ENCODE assay signal across 8 cellular contexts in the genomic region with DNA sequence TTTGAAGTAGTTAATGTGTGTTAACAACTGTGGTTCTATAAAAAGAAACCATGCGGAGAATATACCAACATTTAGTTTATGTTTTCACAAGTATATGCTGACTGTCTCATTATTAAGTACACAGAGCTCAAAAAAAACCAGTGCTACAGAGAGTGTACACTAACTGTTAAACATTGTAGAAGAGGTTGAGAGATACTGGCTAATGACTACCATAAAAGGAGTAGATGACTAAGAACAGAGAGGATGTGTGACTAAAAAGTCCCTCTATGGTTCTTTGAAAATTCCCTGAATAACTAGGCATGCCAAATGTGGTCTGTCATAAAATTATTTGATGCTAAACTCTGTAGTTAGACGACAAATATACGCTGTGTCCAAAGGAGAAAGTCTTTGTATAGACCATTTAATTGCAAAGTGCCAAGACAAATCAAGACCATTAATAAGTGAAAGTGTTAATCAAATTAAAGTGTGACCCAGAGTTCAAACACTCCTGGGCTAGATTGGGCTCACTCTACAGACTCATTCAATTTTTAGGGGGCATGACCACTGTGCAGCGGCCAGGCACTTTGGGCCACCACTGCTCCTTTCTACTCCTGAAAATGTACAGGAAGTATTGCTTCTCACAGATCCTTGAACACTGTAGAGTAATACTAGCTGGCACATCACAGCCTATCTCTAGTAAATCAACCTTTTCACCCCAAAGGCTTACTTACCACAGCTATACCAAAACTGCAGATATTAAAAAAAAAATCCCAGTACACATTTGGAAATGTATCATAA. TPM values are rescaled to one million over a fixed set of nuclear protein-coding genes. Genes with fewer than 3 reads are reported as not detected.
DNase-seq lines count a peak whose midpoint lies in the region; ATAC-seq, FAIRE-seq and TF ChIP-seq lines count a peak whose summit lies in the region.

No MANE protein-coding gene starts in this region.

- H3K9me3 ChIP-seq in keratinocyte (ENCODE audit: control insufficient read depth, low read depth, low read length): no peaks in the 10 kb centered on the region
- no peaks in the 10 kb centered on the region for H3K9me3 ChIP-seq in vagina

- ATAC-seq in HG02852 (IDR thresholded peaks at IDR 0.05; ENCODE audit: unreplicated experiment) (peak; percentile 91), SK-N-SH treated with all-trans-retinoic acid at 6 μM for 48 hours (peak; percentile 96)

- intact Hi-C loops in vagina (cut with DNase I): no loop called here

- peaks cover 48% of the 10 kb centered on the region for H3K4me1 Mint-ChIP-seq in activated naive CD4-positive, alpha-beta T cell treated with anti-CD3 and anti-CD28 coated beads, Interleukin-2, amount 10 ng/mL, durations not matched to agents 7 days and 5 days

- DNase-seq in activated naive CD4-positive, alpha-beta T cell treated with anti-CD3 and anti-CD28 coated beads, Interleukin-2, amount 10 ng/mL, durations not matched to agents 7 days and 5 days: no peak
- DNase-seq in activated naive CD4-positive, alpha-beta T cell treated with Interleukin-2 at 50 U/mL for 16 hours: no peak
- DNase-seq in keratinocyte (ENCODE audit: low read depth, low spot score) (peak; percentile 7), iPS-NIHi7 (ENCODE audit: extremely low spot score) (no peak), SKM-1 (lab: John Stamatoyannopoulos, UW; ENCODE audit: unreplicated experiment) (no peak), vagina (ENCODE audit: extremely low spot score in 2 of 2) (no peak)

- H3K27me3 ChIP-seq in keratinocyte (ENCODE audit: control insufficient read depth, extremely low read depth, insufficient read depth, low read length): no peaks in the 10 kb centered on the region
- H3K27me3 ChIP-seq in vagina: no peaks in the 10 kb centered on the region

- FAIRE-seq in keratinocyte (lab: Jason Lieb, UNC): peak; percentile 68

- H3K4me1 ChIP-seq in keratinocyte (ENCODE audit: control insufficient read depth, extremely low read depth, insufficient read depth, low read length) (peaks cover 8% of the 10 kb centered on the region), vagina (no peaks in the 10 kb centered on the region)

- no peaks in the 10 kb centered on the region for H4K20me1 ChIP-seq in keratinocyte (ENCODE audit: control insufficient read depth, extremely low read depth, insufficient read depth, low read length)

- peaks cover 0 to 1% of the 10 kb centered on the region in 2 experiments for H3K36me3 ChIP-seq in keratinocyte (ENCODE audit: control insufficient read depth in 2 of 2, extremely low read depth in 1 of 2, insufficient read depth in 2 of 2, low read length in 2 of 2)
- no peaks in the 10 kb centered on the region for H3K36me3 ChIP-seq in vagina

- no peak for TF ChIP-seq POLR2A in vagina (IDR thresholded peaks at IDR 0.05)

- no peak overlapping the region for H2AFZ ChIP-seq in keratinocyte (ENCODE audit: control insufficient read depth, low read length)

- CTCF ChIA-PET in activated naive CD4-positive, alpha-beta T cell treated with anti-CD3 and anti-CD28 coated beads, Interleukin-2, amount 10 ng/mL, durations not matched to agents 7 days and 5 days (lab: Charles Lee): interaction anchor here (0.6 to 1.0 kb wide), 2 partner anchors 44 to 137 kb away, joined by 3 read pairs; no protein-coding TSS in a partner anchor

- no peak overlapping the region for H3K4me3 ChIP-seq in keratinocyte (ENCODE audit: control insufficient read depth in 2 of 3, extremely low read depth in 1 of 3, insufficient read depth in 2 of 3, low read depth in 1 of 3, low read length in 3 of 3)
- H3K4me3 ChIP-seq in vagina: no peak overlapping the region

- no peak overlapping the region for H3K9ac ChIP-seq in keratinocyte (ENCODE audit: control insufficient read depth, extremely low read depth, insufficient read depth, low read length)

- peaks cover 2% of the 10 kb centered on the region for H3K36me3 Mint-ChIP-seq in activated naive CD4-positive, alpha-beta T cell treated with anti-CD3 and anti-CD28 coated beads, Interleukin-2, amount 10 ng/mL, durations not matched to agents 7 days and 5 days

- no peak overlapping the region for H3K4me2 ChIP-seq in keratinocyte (ENCODE audit: control insufficient read depth, extremely low read depth, insufficient read depth, low read depth, low read length)

- dilution Hi-C loops in keratinocyte (cut with MboI; ENCODE audit: extremely low pct_ligation_motif_present, low sequenced_read_pairs): no loop called here

- no peaks in the 10 kb centered on the region for H3K79me2 ChIP-seq in keratinocyte (ENCODE audit: control insufficient read depth, insufficient read depth, low read length)

- peaks cover 5% of the 10 kb centered on the region for H3K9me3 Mint-ChIP-seq in activated naive CD4-positive, alpha-beta T cell treated with anti-CD3 and anti-CD28 coated beads, Interleukin-2, amount 10 ng/mL, durations not matched to agents 7 days and 5 days

- H3K27ac ChIP-seq in keratinocyte (ENCODE audit: control insufficient read depth, insufficient read depth, low read length) (peak overlapping the region; percentile 44), vagina (no peak overlapping the region)

- no peaks in the 10 kb centered on the region for H3K27me3 Mint-ChIP-seq in activated naive CD4-positive, alpha-beta T cell treated with anti-CD3 and anti-CD28 coated beads, Interleukin-2, amount 10 ng/mL, durations not matched to agents 7 days and 5 days

- peak overlapping the region; percentile 20 for H3K27ac Mint-ChIP-seq in activated naive CD4-positive, alpha-beta T cell treated with anti-CD3 and anti-CD28 coated beads, Interleukin-2, amount 10 ng/mL, durations not matched to agents 7 days and 5 days

- H3K9me1 ChIP-seq in keratinocyte (ENCODE audit: control insufficient read depth, extremely low read depth, insufficient read depth, low read length): no peaks in the 10 kb centered on the region

- no peak for TF ChIP-seq CTCF in keratinocyte (optimal IDR thresholded peaks at IDR 0.05 in 1 of 3, IDR thresholded peaks at IDR 0.05 in 1 of 3, conservative IDR thresholded peaks at IDR 0.05 in 1 of 3; ENCODE audit: extremely low read depth in 1 of 3, insufficient read depth in 2 of 3, low read length in 3 of 3)
- TF ChIP-seq CTCF in vagina (IDR thresholded peaks at IDR 0.05): no peak

- H3K4me3 Mint-ChIP-seq in activated naive CD4-positive, alpha-beta T cell treated with anti-CD3 and anti-CD28 coated beads, Interleukin-2, amount 10 ng/mL, durations not matched to agents 7 days and 5 days: no peak overlapping the region

TF ChIP-seq in SK-N-SH treated with all-trans-retinoic acid at 6 μM for 48 hours, 23 proteins besides CTCF, POLR2A, EP300 and RAD21:
- TF ChIP-seq, protein P1, sequence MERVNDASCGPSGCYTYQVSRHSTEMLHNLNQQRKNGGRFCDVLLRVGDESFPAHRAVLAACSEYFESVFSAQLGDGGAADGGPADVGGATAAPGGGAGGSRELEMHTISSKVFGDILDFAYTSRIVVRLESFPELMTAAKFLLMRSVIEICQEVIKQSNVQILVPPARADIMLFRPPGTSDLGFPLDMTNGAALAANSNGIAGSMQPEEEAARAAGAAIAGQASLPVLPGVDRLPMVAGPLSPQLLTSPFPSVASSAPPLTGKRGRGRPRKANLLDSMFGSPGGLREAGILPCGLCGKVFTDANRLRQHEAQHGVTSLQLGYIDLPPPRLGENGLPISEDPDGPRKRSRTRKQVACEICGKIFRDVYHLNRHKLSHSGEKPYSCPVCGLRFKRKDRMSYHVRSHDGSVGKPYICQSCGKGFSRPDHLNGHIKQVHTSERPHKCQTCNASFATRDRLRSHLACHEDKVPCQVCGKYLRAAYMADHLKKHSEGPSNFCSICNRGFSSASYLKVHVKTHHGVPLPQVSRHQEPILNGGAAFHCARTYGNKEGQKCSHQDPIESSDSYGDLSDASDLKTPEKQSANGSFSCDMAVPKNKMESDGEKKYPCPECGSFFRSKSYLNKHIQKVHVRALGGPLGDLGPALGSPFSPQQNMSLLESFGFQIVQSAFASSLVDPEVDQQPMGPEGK (CRISPR knock-in tag; IDR thresholded peaks at IDR 0.05; ENCODE audit: borderline replicate concordance): no peak
- TF ChIP-seq GLIS3 (CRISPR knock-in tag; IDR thresholded peaks at IDR 0.05): no peak
- TF ChIP-seq BACH2 (CRISPR knock-in tag; IDR thresholded peaks at IDR 0.05; ENCODE audit: borderline replicate concordance): no peak
- no peak for TF ChIP-seq ZNF565 (CRISPR knock-in tag; conservative IDR thresholded peaks at IDR 0.05; ENCODE audit: low read depth)
- no peak for TF ChIP-seq PPARA (CRISPR knock-in tag; IDR thresholded peaks at IDR 0.05; ENCODE audit: borderline replicate concordance)
- no peak for TF ChIP-seq ZFP30 (CRISPR knock-in tag; IDR thresholded peaks at IDR 0.05)
- no peak for TF ChIP-seq TOX (CRISPR knock-in tag; IDR thresholded peaks at IDR 0.05; ENCODE audit: borderline replicate concordance)
- TF ChIP-seq, protein P2, sequence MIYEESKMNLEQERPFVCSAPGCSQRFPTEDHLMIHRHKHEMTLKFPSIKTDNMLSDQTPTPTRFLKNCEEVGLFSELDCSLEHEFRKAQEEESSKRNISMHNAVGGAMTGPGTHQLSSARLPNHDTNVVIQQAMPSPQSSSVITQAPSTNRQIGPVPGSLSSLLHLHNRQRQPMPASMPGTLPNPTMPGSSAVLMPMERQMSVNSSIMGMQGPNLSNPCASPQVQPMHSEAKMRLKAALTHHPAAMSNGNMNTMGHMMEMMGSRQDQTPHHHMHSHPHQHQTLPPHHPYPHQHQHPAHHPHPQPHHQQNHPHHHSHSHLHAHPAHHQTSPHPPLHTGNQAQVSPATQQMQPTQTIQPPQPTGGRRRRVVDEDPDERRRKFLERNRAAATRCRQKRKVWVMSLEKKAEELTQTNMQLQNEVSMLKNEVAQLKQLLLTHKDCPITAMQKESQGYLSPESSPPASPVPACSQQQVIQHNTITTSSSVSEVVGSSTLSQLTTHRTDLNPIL (CRISPR knock-in tag; IDR thresholded peaks at IDR 0.05; ENCODE audit: low read depth): no peak

RNA-seq across cellular contexts. Expression of a gene that starts 45.1 kb away (rescaled TPM):
- polyA plus RNA-seq in keratinocyte: 11.2 to 13.4 TPM (median 13.1 TPM) in 3 replicates
- 13.1 TPM for polyA plus RNA-seq in keratinocyte (2011; ENCODE audit: low read depth)
- 10.2 and 14.2 TPM in 2 replicates for polyA plus RNA-seq in keratinocyte (2011; cell fraction: cytosol; rRNA removed)
- polyA plus RNA-seq in keratinocyte (2011; cell fraction: nucleus; rRNA removed): 20.6 and 23.7 TPM in 2 replicates
- polyA plus RNA-seq in keratinocyte (2012; ENCODE audit: low replicate concordance): 16.7 and 27.2 TPM in 2 replicates
- 13.2 to 19.6 TPM (median 16.9 TPM) in 3 replicates for polyA minus RNA-seq in keratinocyte
- polyA minus RNA-seq in keratinocyte (2011; cell fraction: cytosol; rRNA and poly(A)+ RNA removed): 15.2 TPM
- 12.3 and 23.7 TPM in 2 replicates for polyA minus RNA-seq in keratinocyte (2011; cell fraction: nucleus; rRNA and poly(A)+ RNA removed)
- total RNA-seq in vagina: 19.2 TPM
